8 cellular contexts compared by ENCODE assay signal in genomic region chr6:154343473-154344308, GRCh38. TPM values are rescaled to one million over a fixed set of nuclear protein-coding genes. Genes with fewer than 3 reads are reported as not detected.
A peak's percentile ranks its signal among the peaks of the same experiment; 100 is the strongest.
DNase-seq lines count a peak whose midpoint lies in the region; ATAC-seq, FAIRE-seq and TF ChIP-seq lines count a peak whose summit lies in the region.

No MANE protein-coding gene starts in this region.

- peak overlapping the region; percentile 24 for H2AFZ ChIP-seq in astrocyte (ENCODE audit: low read depth, low read length)

- DNase-seq in Ammon's horn (ENCODE audit: low spot score): peak; percentile 13
- DNase-seq in Jurkat, Clone E6-1 (ENCODE audit: low read depth, low spot score): peak; percentile 12
- peak; percentile 57 for DNase-seq in astrocyte (ENCODE audit: low read depth)
- no peak for DNase-seq in kidney epithelial cell (ENCODE audit: low read depth)
- no peak for DNase-seq in activated T-cell treated with anti-CD3 and anti-CD28 coated beads for 4 hours
- no peak for DNase-seq in vagina (ENCODE audit: extremely low spot score in 2 of 2)

- no peak for TF ChIP-seq POLR2A in vagina (IDR thresholded peaks at IDR 0.05)

- peaks cover 17% of the 10 kb centered on the region for H3K4me1 Mint-ChIP-seq in astrocyte (ENCODE audit: low read depth, unreplicated experiment)

- no peaks in the 10 kb centered on the region for H3K79me2 ChIP-seq in astrocyte (ENCODE audit: insufficient read depth, low read length)

- intact Hi-C loops in vagina (cut with DNase I): no loop called here

- H3K36me3 Mint-ChIP-seq in astrocyte (ENCODE audit: low read depth, unreplicated experiment): no peaks in the 10 kb centered on the region

- no peak overlapping the region for H3K4me3 ChIP-seq in Jurkat, Clone E6-1 (ENCODE audit: low read length)
- no peak overlapping the region for H3K4me3 ChIP-seq in astrocyte (ENCODE audit: insufficient read depth, low read depth, low read length)
- H3K4me3 ChIP-seq in kidney epithelial cell (ENCODE audit: low read depth, low read length): no peak overlapping the region
- H3K4me3 ChIP-seq in vagina: no peak overlapping the region

- H3K27me3 ChIP-seq in astrocyte (ENCODE audit: insufficient read depth, low read length) (no peaks in the 10 kb centered on the region), kidney epithelial cell (ENCODE audit: control insufficient read depth, insufficient read depth, low read length) (no peaks in the 10 kb centered on the region), vagina (no peaks in the 10 kb centered on the region)

- H3K4me1 ChIP-seq in astrocyte (ENCODE audit: insufficient read depth, low read length): peaks cover 12% of the 10 kb centered on the region
- no peaks in the 10 kb centered on the region for H3K4me1 ChIP-seq in vagina

- no peaks in the 10 kb centered on the region for H3K9me3 ChIP-seq in astrocyte (ENCODE audit: insufficient read depth, low read depth, low read length)
- no peaks in the 10 kb centered on the region for H3K9me3 ChIP-seq in vagina

- no peak overlapping the region for H3K27ac Mint-ChIP-seq in astrocyte (ENCODE audit: unreplicated experiment)

- H3K9me3 Mint-ChIP-seq in astrocyte (ENCODE audit: unreplicated experiment): no peaks in the 10 kb centered on the region

- ATAC-seq in HG03442 (IDR thresholded peaks at IDR 0.05; ENCODE audit: unreplicated experiment) (no peak), GM18909 (IDR thresholded peaks at IDR 0.05; ENCODE audit: poor library complexity, unreplicated experiment) (no peak)

- H3K36me3 ChIP-seq in astrocyte (ENCODE audit: insufficient read depth, low read length) (no peaks in the 10 kb centered on the region), kidney epithelial cell (ENCODE audit: control insufficient read depth, insufficient read depth, low read length) (no peaks in the 10 kb centered on the region), vagina (no peaks in the 10 kb centered on the region)

- H4K20me1 ChIP-seq in astrocyte (ENCODE audit: insufficient read depth, low read length): no peaks in the 10 kb centered on the region

- H3K27me3 Mint-ChIP-seq in astrocyte (ENCODE audit: low read depth, unreplicated experiment): no peaks in the 10 kb centered on the region

- H3K27ac ChIP-seq in astrocyte (ENCODE audit: low read depth, low read length): no peak overlapping the region
- H3K27ac ChIP-seq in vagina: no peak overlapping the region

- no peak overlapping the region for H3K9ac ChIP-seq in astrocyte (ENCODE audit: low read length)

- TF ChIP-seq CTCF in astrocyte (IDR thresholded peaks at IDR 0.05; ENCODE audit: insufficient read depth, low read depth, low read length): peak; percentile 33
- TF ChIP-seq CTCF in kidney epithelial cell (IDR thresholded peaks at IDR 0.05; ENCODE audit: insufficient read depth, low read length, poor library complexity, severe bottlenecking): peak; percentile 28
- TF ChIP-seq CTCF in vagina (IDR thresholded peaks at IDR 0.05): peak in 1 of 3 experiments; percentile 18

- peak overlapping the region; percentile 38 for H3K4me2 ChIP-seq in astrocyte (ENCODE audit: low read length)

- FAIRE-seq in astrocyte (lab: Jason Lieb, UNC): no peak

- H3K4me3 Mint-ChIP-seq in astrocyte (ENCODE audit: unreplicated experiment): no peak overlapping the region

RNA-seq across cellular contexts. Expression of gene IPCEF1, which starts 12.9 kb away (rescaled TPM):
- polyA plus RNA-seq in Jurkat, Clone E6-1 (2012; ENCODE audit: insufficient read depth, insufficient read length): 2.0 TPM
- total RNA-seq in astrocyte: 0.16 and 0.24 TPM in 2 replicates
- 0.34 and 1.0 TPM in 2 replicates for total RNA-seq in kidney epithelial cell
- 2.0 TPM for total RNA-seq in vagina

Comparison
In these comparisons a context has a peak if more than half of its experiments do, and no peak if none do; other contexts are left out.
1. DNase-seq: peak in Ammon's horn (single experiment), Jurkat, Clone E6-1 (single experiment) and astrocyte (single experiment); none in kidney epithelial cell (single experiment), activated T-cell treated with anti-CD3 and anti-CD28 coated beads for 4 hours (single experiment) and vagina (0 of 2).